19 cellular contexts compared by ENCODE assay signal in genomic region chr20:19308151-19308550, GRCh38.
"Had no signal": no experiment of that assay in that cellular context is flagged by ENCODE, and none has a peak within 500 bp of the region (broad histone marks: within the 10 kb centered on the region; RNA-seq: fewer than 3 reads in every experiment).

No MANE protein-coding gene starts in this region.

- H3K4me3 ChIP-seq: colonic mucosa, dorsolateral prefrontal cortex, left lung, ovary, prostate gland, thyroid gland had no signal

- H3K36me3 Mint-ChIP-seq: activated naive CD8-positive, alpha-beta T cell treated with anti-CD3 and anti-CD28 coated beads for 36 hours; naive thymus-derived CD8-positive, alpha-beta T cell; WTC11 had no signal

- DNase-seq: activated CD8-positive, alpha-beta memory T cell treated with anti-CD3 and anti-CD28 coated beads, Interleukin-2, amount 50 U/mL, for 4 hours; activated naive CD4-positive, alpha-beta T cell treated with Interleukin-2 at 50 U/mL for 16 hours; activated naive CD8-positive, alpha-beta T cell treated with anti-CD3 and anti-CD28 coated beads for 36 hours; activated T-cell treated with anti-CD3 and anti-CD28 coated beads, Interleukin-2, amount 50 U/mL, for 24 hours; colonic mucosa; dorsolateral prefrontal cortex; effector memory CD8-positive, alpha-beta T cell; foreskin melanocyte; immature natural killer cell; kidney glomerular epithelial cell; left lung; naive thymus-derived CD8-positive, alpha-beta T cell; ovary; stimulated activated CD4-positive, alpha-beta T cell treated with anti-CD3 and anti-CD28 coated beads, Interleukin-4, amount 100 ng/mL, for 24 hours; stimulated activated naive CD4-positive, alpha-beta T cell treated with Interleukin-2 at 50 U/mL for 16 hours; thyroid gland had no signal

- H3K4me1 Mint-ChIP-seq: activated naive CD8-positive, alpha-beta T cell treated with anti-CD3 and anti-CD28 coated beads for 36 hours; immature natural killer cell; naive thymus-derived CD8-positive, alpha-beta T cell had no signal

- H3K27ac Mint-ChIP-seq: activated naive CD8-positive, alpha-beta T cell treated with anti-CD3 and anti-CD28 coated beads for 36 hours; activated T-cell treated with anti-CD3 and anti-CD28 coated beads, Interleukin-2, amount 50 U/mL, for 24 hours; activated T-helper 2 cell treated with anti-CD3 and anti-CD28 coated beads, Interferon-gamma antibody, Interleukin-2, Interleukin-4, amounts not matched to agents 10 μg/mL and 5 μg/mL and 100 μg/mL, durations not matched to agents 14 hours and 24 hours and 36 hours; effector memory CD8-positive, alpha-beta T cell; immature natural killer cell; naive thymus-derived CD8-positive, alpha-beta T cell; WTC11 had no signal

- H3K9me3 Mint-ChIP-seq: activated naive CD8-positive, alpha-beta T cell treated with anti-CD3 and anti-CD28 coated beads for 36 hours; activated T-cell treated with anti-CD3 and anti-CD28 coated beads, Interleukin-2, amount 50 U/mL, for 24 hours; effector memory CD8-positive, alpha-beta T cell; immature natural killer cell had no signal

- H3K4me3 Mint-ChIP-seq: activated naive CD8-positive, alpha-beta T cell treated with anti-CD3 and anti-CD28 coated beads for 36 hours; activated T-cell treated with anti-CD3 and anti-CD28 coated beads, Interleukin-2, amount 50 U/mL, for 24 hours; effector memory CD8-positive, alpha-beta T cell; immature natural killer cell; naive thymus-derived CD8-positive, alpha-beta T cell; WTC11 had no signal

- H3K27me3 Mint-ChIP-seq: activated naive CD8-positive, alpha-beta T cell treated with anti-CD3 and anti-CD28 coated beads for 36 hours; activated T-cell treated with anti-CD3 and anti-CD28 coated beads, Interleukin-2, amount 50 U/mL, for 24 hours; effector memory CD8-positive, alpha-beta T cell had no signal
